2 cellular contexts compared by ENCODE assay signal in genomic region chr3:32818431-32819085, GRCh38.
TF ChIP-seq lines count a peak whose summit lies in the region.

No MANE protein-coding gene starts in this region.

TF ChIP-seq in GM23338, 12 proteins besides CTCF, POLR2A, EP300 and RAD21:
- TF ChIP-seq POLR2AphosphoS5 (IDR thresholded peaks at IDR 0.05; ENCODE audit: low read depth) (peak; percentile 7; the same call in 1 of the 2 replicates), JUNB (IDR thresholded peaks at IDR 0.05; ENCODE audit: unreplicated experiment) (no peak)

TF ChIP-seq in GM12878, 131 proteins besides CTCF, POLR2A, EP300 and RAD21:
- TF ChIP-seq BHLHE40 (IDR thresholded peaks at IDR 0.05; ENCODE audit: borderline replicate concordance in 1 of 2, low read depth in 2 of 2, low read length in 1 of 2) (peak in 1 of 2 experiments; percentile 2; a peak in 1 of 4 replicates), ZNF217 (IDR thresholded peaks at IDR 0.05) (no peak), IKZF1 (conservative IDR thresholded peaks at IDR 0.05) (peak; percentile 17), HDAC6 (IDR thresholded peaks at IDR 0.05; ENCODE audit: unreplicated experiment) (peak; percentile 93)
TF ChIP-seq in GM12878: peak in this region for 3.
